ENCODE assay signal across 9 cellular contexts in the genomic region with DNA sequence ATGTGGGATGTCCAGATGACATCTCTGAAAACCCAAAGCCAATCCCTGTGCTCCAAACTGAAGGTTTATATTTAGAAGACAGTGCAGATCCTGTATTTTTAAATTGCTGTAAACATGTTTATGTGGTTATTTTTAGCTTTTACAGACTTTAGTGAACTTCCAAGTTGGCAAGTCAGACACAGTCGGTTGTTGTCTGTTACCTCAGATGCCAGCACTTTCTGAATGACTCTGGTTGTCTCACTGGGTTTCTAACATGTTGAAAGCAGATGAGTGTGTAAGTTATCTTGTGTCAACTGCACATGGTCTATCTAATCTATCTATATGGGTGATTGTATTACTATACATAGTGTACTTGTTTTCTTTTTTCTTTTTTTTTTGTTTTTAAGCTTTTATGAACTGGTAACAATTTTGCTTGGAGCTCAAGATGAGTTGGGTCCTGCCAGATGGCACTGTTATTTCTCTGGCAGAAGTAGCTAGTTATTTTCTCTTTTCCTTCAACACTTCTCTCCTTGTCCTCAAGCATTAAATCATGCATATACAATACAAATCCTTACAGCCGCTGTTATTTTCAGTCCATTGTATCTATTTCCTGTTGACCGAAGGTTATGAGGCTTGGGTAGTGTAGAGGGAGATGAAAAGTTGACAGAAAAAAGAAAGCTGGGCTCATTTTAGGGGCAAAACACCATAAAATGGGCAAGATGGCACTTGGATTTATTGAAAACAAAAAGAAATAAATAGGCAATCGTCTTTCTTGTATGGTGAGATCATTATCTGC.
DNase-seq lines count a peak whose midpoint lies in the region; ATAC-seq, FAIRE-seq and TF ChIP-seq lines count a peak whose summit lies in the region.
"Had no signal": no experiment of that assay in that cellular context is flagged by ENCODE, and none has a peak within 500 bp of the region (broad histone marks: within the 10 kb centered on the region; RNA-seq: fewer than 3 reads in every experiment).

No MANE protein-coding gene starts in this region.

- no peaks in the 10 kb centered on the region for H3K36me3 ChIP-seq in smooth muscle cell (ENCODE audit: low read depth)

- ATAC-seq in GM18861 (IDR thresholded peaks at IDR 0.05; ENCODE audit: unreplicated experiment) (peak; percentile 40), HG03159 (IDR thresholded peaks at IDR 0.05; ENCODE audit: unreplicated experiment) (peak; percentile 35), GM21367 (IDR thresholded peaks at IDR 0.05; ENCODE audit: unreplicated experiment) (no peak)
- ATAC-seq: activated CD8-positive, alpha-beta T cell treated with anti-CD3 and anti-CD28 coated beads, Interleukin-2, amount 10 ng/mL, durations not matched to agents 7 days and 5 days had no signal

- H4K20me1 ChIP-seq in smooth muscle cell (ENCODE audit: low read depth) = peaks cover 11% of the 10 kb centered on the region

- peak overlapping the region; percentile 3 for H3K4me2 ChIP-seq in smooth muscle cell

- WGBS in smooth muscle cell (ENCODE audit: low lambda C conversion rate) = 77% methylated on average over 4 of the region's 4 CpGs

- peak overlapping the region in 38 of 59 donors; percentile 1 to 54 (median 15) for H3K4me3 ChIP-seq in dorsolateral prefrontal cortex
- no peak overlapping the region for H3K4me3 ChIP-seq in smooth muscle cell

- TF ChIP-seq POLR2A in H54 (IDR thresholded peaks at IDR 0.05; ENCODE audit: low read depth, low read length) = no peak

- TF ChIP-seq CTCF in dorsolateral prefrontal cortex (IDR thresholded peaks at IDR 0.05 in 54 of 56, conservative IDR thresholded peaks at IDR 0.05 in 2 of 56; ENCODE audit: low read depth in 1 of 56, partially characterized antibody in 56 of 56) = peak in 4 of 56 donors; percentile 4 to 10 (median 7)
- no peak for TF ChIP-seq CTCF in smooth muscle cell (IDR thresholded peaks at IDR 0.05; ENCODE audit: borderline replicate concordance, insufficient read depth, poor library complexity, severe bottlenecking)

- H3K4me1 ChIP-seq in smooth muscle cell (ENCODE audit: low read depth) = peaks cover 9% of the 10 kb centered on the region

- no peak for DNase-seq in dorsolateral prefrontal cortex
- no peak for DNase-seq in smooth muscle cell (lab: John Stamatoyannopoulos, UW; ENCODE audit: unreplicated experiment)
- no peak for DNase-seq in H54 (ENCODE audit: insufficient read length, low spot score)
- DNase-seq in LoVo (ENCODE audit: low spot score) = no peak
- DNase-seq in HuH-7 (ENCODE audit: low spot score) = no peak
- DNase-seq: activated CD8-positive, alpha-beta T cell treated with anti-CD3 and anti-CD28 coated beads, Interleukin-2, amount 10 ng/mL, durations not matched to agents 7 days and 5 days had no signal

- no peak overlapping the region for H3K9ac ChIP-seq in smooth muscle cell (ENCODE audit: low read depth)

- H3K79me2 ChIP-seq in smooth muscle cell (ENCODE audit: low read depth) = peaks cover 19% of the 10 kb centered on the region

- no peaks in the 10 kb centered on the region for H3K27me3 ChIP-seq in dorsolateral prefrontal cortex
- no peaks in the 10 kb centered on the region for H3K27me3 ChIP-seq in smooth muscle cell (ENCODE audit: low read depth)

- no peak overlapping the region for H2AFZ ChIP-seq in smooth muscle cell (ENCODE audit: low read depth)

- FAIRE-seq in H54 (lab: Jason Lieb, UNC) = no peak

- no peaks in the 10 kb centered on the region for H3K9me3 ChIP-seq in smooth muscle cell (replicated peaks; ENCODE audit: low read depth)

- H3F3A ChIP-seq in smooth muscle cell (ENCODE audit: low read depth) = no peaks in the 10 kb centered on the region

- peak overlapping the region; percentile 58 to 99 (median 97) for H3K27ac ChIP-seq in dorsolateral prefrontal cortex
- no peak overlapping the region for H3K27ac ChIP-seq in smooth muscle cell (ENCODE audit: low read depth)

- intact Hi-C loops in dorsolateral prefrontal cortex (cut with DNase I) = loop anchor here in 1 of 2 donors (5.0 kb wide), 1 partner anchor 66 kb away; the partner anchor contains the start of gene GAB1
